Comparison of ENCODE assay signal across 38 cellular contexts in genomic region chr1:103187673-103188072, GRCh38.
"Had no signal": no experiment of that assay in that cellular context is flagged by ENCODE, and none has a peak within 500 bp of the region (broad histone marks: within the 10 kb centered on the region; RNA-seq: fewer than 3 reads in every experiment).

No MANE protein-coding gene starts in this region.

- H3K27ac ChIP-seq: adrenal gland, ascending aorta, body of pancreas, brain microvascular endothelial cell, breast epithelium, cardiac muscle cell had no signal

- H3K36me3 ChIP-seq: adrenal gland, ascending aorta, brain microvascular endothelial cell, breast epithelium, cardiac muscle cell had no signal

- DNase-seq: activated effector memory CD4-positive, alpha-beta T cell treated with anti-CD3 and anti-CD28 coated beads, Interleukin-2, amount 50 U/mL, for 16 hours; activated effector memory CD4-positive, alpha-beta T cell treated with Interleukin-2 at 50 U/mL for 16 hours; activated gamma-delta T cell; activated gamma-delta T cell treated with Interleukin-2 at 50 U/mL for 16 hours; activated naive CD4-positive, alpha-beta T cell; activated naive CD4-positive, alpha-beta T cell treated with anti-CD3 and anti-CD28 coated beads for 36 hours; activated naive CD4-positive, alpha-beta T cell treated with anti-CD3 and anti-CD28 coated beads, Interleukin-2, amount 10 ng/mL, durations not matched to agents 7 days and 5 days; activated naive CD4-positive, alpha-beta T cell treated with anti-CD3 and anti-CD28 coated beads, Interleukin-2, amount 50 U/mL, for 16 hours; activated naive CD4-positive, alpha-beta T cell treated with Interleukin-2 at 50 U/mL for 16 hours; activated naive CD8-positive, alpha-beta T cell treated with anti-CD3 and anti-CD28 coated beads for 36 hours; activated naive CD8-positive, alpha-beta T cell treated with anti-CD3 and anti-CD28 coated beads, Interleukin-2, amount 10 ng/mL, durations not matched to agents 7 days and 5 days; activated naive CD8-positive, alpha-beta T cell treated with anti-CD3 and anti-CD28 coated beads, Interleukin-2, amount 50 U/mL, for 24 hours; activated T-cell treated with anti-CD3 and anti-CD28 coated beads, Interleukin-2, amount 50 U/mL, for 4 hours; activated T-cell treated with anti-CD3 and anti-CD28 coated beads, Interleukin-2, amount 50 U/mL, for 48 hours; activated T-cell treated with anti-CD3 and anti-CD28 coated beads, Interleukin-2, amount 50 U/mL, for 72 hours; adrenal gland; amniotic stem cell; amygdala; anterior cingulate cortex; aorta; body of pancreas; brain microvascular endothelial cell; caudate nucleus; central memory CD4-positive, alpha-beta T cell; cerebellar nuclear complex had no signal

- H3K4me3 ChIP-seq: adrenal gland, ascending aorta, body of pancreas, breast epithelium, cardiac muscle cell had no signal

- H3K4me3 Mint-ChIP-seq: activated naive CD4-positive, alpha-beta T cell treated with anti-CD3 and anti-CD28 coated beads for 36 hours; activated naive CD4-positive, alpha-beta T cell treated with anti-CD3 and anti-CD28 coated beads, Interleukin-2, amount 10 ng/mL, durations not matched to agents 7 days and 5 days; activated naive CD4-positive, alpha-beta T cell treated with anti-CD3 and anti-CD28 coated beads, Interleukin-2, amount 50 U/mL, for 24 hours; activated naive CD8-positive, alpha-beta T cell; activated naive CD8-positive, alpha-beta T cell treated with anti-CD3 and anti-CD28 coated beads for 36 hours; activated naive CD8-positive, alpha-beta T cell treated with anti-CD3 and anti-CD28 coated beads, Interleukin-2, amount 10 ng/mL, durations not matched to agents 7 days and 5 days; activated naive CD8-positive, alpha-beta T cell treated with anti-CD3 and anti-CD28 coated beads, Interleukin-2, amount 50 U/mL, for 24 hours; activated T-cell treated with anti-CD3 and anti-CD28 coated beads, Interleukin-2, amount 50 U/mL, for 4 hours; activated T-cell treated with anti-CD3 and anti-CD28 coated beads, Interleukin-2, amount 50 U/mL, for 72 hours; activated T-helper 1 cell treated with anti-CD3 and anti-CD28 coated beads, Interleukin-12 subunit alpha, Interleukin-12 subunit beta, Interleukin-2, Interleukin-4 antibody, amounts not matched to agents 30 ng/mL and 10 ng/mL and 1 ng/mL, durations not matched to agents 14 hours and 24 hours and 36 hours; activated T-helper 17 cell treated with anti-CD3 and anti-CD28 coated beads, Interleukin-2, amount 50 U/mL, for 72 hours; brain; central memory CD8-positive, alpha-beta T cell had no signal

- H3K9me3 Mint-ChIP-seq: activated T-helper 1 cell treated with anti-CD3 and anti-CD28 coated beads, Interleukin-12 subunit alpha, Interleukin-12 subunit beta, Interleukin-2, Interleukin-4 antibody, amounts not matched to agents 30 ng/mL and 10 ng/mL and 1 ng/mL, durations not matched to agents 14 hours and 24 hours and 36 hours; activated T-helper 17 cell treated with anti-CD3 and anti-CD28 coated beads, Interleukin-2, amount 50 U/mL, for 72 hours; activated T-helper 2 cell treated with anti-CD3 and anti-CD28 coated beads, Interferon-gamma antibody, Interleukin-2, Interleukin-4, amounts not matched to agents 10 μg/mL and 5 μg/mL and 100 μg/mL, durations not matched to agents 14 hours and 24 hours and 36 hours had no signal

- H3K27me3 Mint-ChIP-seq: activated naive CD4-positive, alpha-beta T cell treated with anti-CD3 and anti-CD28 coated beads, Interleukin-2, amount 10 ng/mL, durations not matched to agents 7 days and 5 days; activated naive CD4-positive, alpha-beta T cell treated with anti-CD3 and anti-CD28 coated beads, Interleukin-2, amount 50 U/mL, for 24 hours; activated naive CD8-positive, alpha-beta T cell; activated naive CD8-positive, alpha-beta T cell treated with anti-CD3 and anti-CD28 coated beads for 36 hours; activated naive CD8-positive, alpha-beta T cell treated with anti-CD3 and anti-CD28 coated beads, Interleukin-2, amount 10 ng/mL, durations not matched to agents 7 days and 5 days; activated naive CD8-positive, alpha-beta T cell treated with anti-CD3 and anti-CD28 coated beads, Interleukin-2, amount 50 U/mL, for 24 hours; activated T-helper 17 cell treated with anti-CD3 and anti-CD28 coated beads, Interleukin-2, amount 50 U/mL, for 72 hours; brain; central memory CD8-positive, alpha-beta T cell had no signal

- H3K36me3 Mint-ChIP-seq: activated naive CD4-positive, alpha-beta T cell treated with anti-CD3 and anti-CD28 coated beads, Interleukin-2, amount 10 ng/mL, durations not matched to agents 7 days and 5 days; activated naive CD4-positive, alpha-beta T cell treated with anti-CD3 and anti-CD28 coated beads, Interleukin-2, amount 50 U/mL, for 24 hours; activated naive CD4-positive, alpha-beta T cell treated with anti-CD3 and anti-CD28 coated beads, Interleukin-2, amount 50 U/mL, for 72 hours; activated naive CD8-positive, alpha-beta T cell; activated naive CD8-positive, alpha-beta T cell treated with anti-CD3 and anti-CD28 coated beads for 36 hours; activated naive CD8-positive, alpha-beta T cell treated with anti-CD3 and anti-CD28 coated beads, Interleukin-2, amount 10 ng/mL, durations not matched to agents 7 days and 5 days; brain had no signal

- H3K27me3 ChIP-seq: adrenal gland, ascending aorta, body of pancreas, brain microvascular endothelial cell, breast epithelium, cardiac muscle cell had no signal

- H3K27ac Mint-ChIP-seq: activated naive CD4-positive, alpha-beta T cell treated with anti-CD3 and anti-CD28 coated beads for 36 hours; activated naive CD4-positive, alpha-beta T cell treated with anti-CD3 and anti-CD28 coated beads, Interleukin-2, amount 10 ng/mL, durations not matched to agents 7 days and 5 days; activated naive CD4-positive, alpha-beta T cell treated with anti-CD3 and anti-CD28 coated beads, Interleukin-2, amount 50 U/mL, for 24 hours; activated naive CD4-positive, alpha-beta T cell treated with anti-CD3 and anti-CD28 coated beads, Interleukin-2, amount 50 U/mL, for 72 hours; activated naive CD8-positive, alpha-beta T cell; activated naive CD8-positive, alpha-beta T cell treated with anti-CD3 and anti-CD28 coated beads for 36 hours; activated naive CD8-positive, alpha-beta T cell treated with anti-CD3 and anti-CD28 coated beads, Interleukin-2, amount 10 ng/mL, durations not matched to agents 7 days and 5 days; activated naive CD8-positive, alpha-beta T cell treated with anti-CD3 and anti-CD28 coated beads, Interleukin-2, amount 50 U/mL, for 24 hours; activated T-cell treated with anti-CD3 and anti-CD28 coated beads, Interleukin-2, amount 50 U/mL, for 72 hours; activated T-helper 1 cell treated with anti-CD3 and anti-CD28 coated beads, Interleukin-12 subunit alpha, Interleukin-12 subunit beta, Interleukin-2, Interleukin-4 antibody, amounts not matched to agents 30 ng/mL and 10 ng/mL and 1 ng/mL, durations not matched to agents 14 hours and 24 hours and 36 hours; activated T-helper 17 cell treated with anti-CD3 and anti-CD28 coated beads, Interleukin-2, amount 50 U/mL, for 72 hours; activated T-helper 2 cell treated with anti-CD3 and anti-CD28 coated beads, Interferon-gamma antibody, Interleukin-2, Interleukin-4, amounts not matched to agents 10 μg/mL and 5 μg/mL and 100 μg/mL, durations not matched to agents 14 hours and 24 hours and 36 hours; brain had no signal

- FAIRE-seq: astrocyte, bronchial epithelial cell had no signal

- H3K4me1 ChIP-seq: adrenal gland, ascending aorta, body of pancreas, breast epithelium had no signal

- H3K9me3 ChIP-seq: adrenal gland, ascending aorta, body of pancreas had no signal

- H3K4me1 Mint-ChIP-seq: activated naive CD4-positive, alpha-beta T cell treated with anti-CD3 and anti-CD28 coated beads, Interleukin-2, amount 10 ng/mL, durations not matched to agents 7 days and 5 days; activated naive CD4-positive, alpha-beta T cell treated with anti-CD3 and anti-CD28 coated beads, Interleukin-2, amount 50 U/mL, for 24 hours; activated naive CD8-positive, alpha-beta T cell treated with anti-CD3 and anti-CD28 coated beads for 36 hours; activated naive CD8-positive, alpha-beta T cell treated with anti-CD3 and anti-CD28 coated beads, Interleukin-2, amount 10 ng/mL, durations not matched to agents 7 days and 5 days; activated naive CD8-positive, alpha-beta T cell treated with anti-CD3 and anti-CD28 coated beads, Interleukin-2, amount 50 U/mL, for 24 hours; activated T-helper 17 cell treated with anti-CD3 and anti-CD28 coated beads, Interleukin-2, amount 50 U/mL, for 72 hours; brain; central memory CD8-positive, alpha-beta T cell had no signal

- ATAC-seq: activated naive CD4-positive, alpha-beta T cell treated with anti-CD3 and anti-CD28 coated beads, Interleukin-2, amount 50 U/mL, for 72 hours; activated naive CD8-positive, alpha-beta T cell treated with anti-CD3 and anti-CD28 coated beads, Interleukin-2, amount 50 U/mL, for 24 hours; activated T-cell treated with anti-CD3 and anti-CD28 coated beads, Interleukin-2, amount 50 U/mL, for 4 hours; activated T-cell treated with anti-CD3 and anti-CD28 coated beads, Interleukin-2, amount 50 U/mL, for 72 hours; activated T-helper 17 cell treated with anti-CD3 and anti-CD28 coated beads, Interleukin-2, amount 50 U/mL, for 72 hours; body of pancreas had no signal
